8 cellular contexts compared by ENCODE assay signal in the genomic region with DNA sequence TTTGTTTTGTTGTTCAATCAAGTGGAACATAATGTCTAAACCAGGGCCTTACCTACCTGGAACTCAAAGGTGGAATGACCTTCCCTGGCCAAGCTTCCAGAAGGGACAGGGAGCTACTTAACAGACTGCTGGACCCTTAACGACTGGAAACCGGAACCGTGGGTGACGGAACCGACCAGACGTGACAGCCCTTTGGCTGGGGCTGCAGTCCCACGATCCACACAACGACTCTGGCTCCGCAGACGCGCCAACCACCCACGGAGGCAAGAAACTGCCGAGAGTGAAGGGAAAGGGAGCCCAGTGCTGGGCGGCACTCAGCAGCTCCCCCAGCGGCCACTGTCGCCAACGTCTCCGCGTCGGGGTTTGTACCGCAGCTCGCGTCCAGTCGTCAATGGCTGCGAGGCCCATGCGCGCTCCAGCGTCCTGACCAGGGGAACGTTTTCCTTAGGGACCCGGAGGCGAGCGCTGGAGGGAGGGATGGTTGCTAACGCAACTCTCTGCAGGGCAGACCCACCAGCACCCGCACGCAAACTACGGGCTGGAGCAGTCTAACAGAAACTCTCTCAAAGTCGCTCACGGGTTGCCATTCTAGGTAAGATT. TPM values are rescaled to one million over a fixed set of nuclear protein-coding genes. Genes with fewer than 3 reads are reported as not detected.
DNase-seq lines count a peak whose midpoint lies in the region; ATAC-seq and TF ChIP-seq lines count a peak whose summit lies in the region.

No MANE protein-coding gene starts in this region.

- POLR2A ChIA-PET in PC-3 (lab: Charles Lee; ENCODE audit: unreplicated experiment) = no interaction called here

- no peak overlapping the region for H2AFZ ChIP-seq in PC-3 (ENCODE audit: low read length)

- ATAC-seq in GM21737 (IDR thresholded peaks at IDR 0.05; ENCODE audit: unreplicated experiment) (peak; percentile 48), mucosa of descending colon (peak; percentile 70), PC-3 (no peak), HG02759 (IDR thresholded peaks at IDR 0.05; ENCODE audit: unreplicated experiment) (no peak), HG03460 (IDR thresholded peaks at IDR 0.05; ENCODE audit: unreplicated experiment) (no peak)

- H3K36me3 ChIP-seq in mucosa of descending colon (ENCODE audit: low read depth) (no peaks in the 10 kb centered on the region), PC-3 (ENCODE audit: low read depth, low read length) (no peaks in the 10 kb centered on the region)

- H4K20me1 ChIP-seq in PC-3 (ENCODE audit: low read length) = no peaks in the 10 kb centered on the region

- H3K27me3 ChIP-seq in PC-3 (ENCODE audit: low read length) = no peaks in the 10 kb centered on the region

- H3F3A ChIP-seq in PC-3 (ENCODE audit: low read length, unreplicated experiment) = no peaks in the 10 kb centered on the region

- no peak overlapping the region for H3K4me3 ChIP-seq in mucosa of descending colon
- H3K4me3 ChIP-seq in PC-3 (ENCODE audit: low read length) = no peak overlapping the region

- peaks cover 4% of the 10 kb centered on the region for H3K4me1 ChIP-seq in mucosa of descending colon (ENCODE audit: low read depth)
- H3K4me1 ChIP-seq in PC-3 (ENCODE audit: insufficient read depth, low read length) = peaks cover 10% of the 10 kb centered on the region

- CTCF ChIA-PET in PC-3 (lab: Charles Lee) = interaction anchor here (0.5 kb wide), 1 partner anchor 19 kb away, joined by 5 read pairs; no protein-coding TSS in a partner anchor

- H3K9me3 ChIP-seq in mucosa of descending colon (no peaks in the 10 kb centered on the region), PC-3 (ENCODE audit: low read length) (no peaks in the 10 kb centered on the region)

- BruUV-seq in PC-3 (replicated peaks; lab: Mats Ljungman, UMichigan) = no TSS peak

- H3K9ac ChIP-seq in PC-3 (ENCODE audit: low read length) = no peak overlapping the region

- no peaks in the 10 kb centered on the region for H3K9me2 ChIP-seq in PC-3 (replicated peaks; ENCODE audit: low read length)

- no peak overlapping the region for H3K27ac ChIP-seq in PC-3 (ENCODE audit: low read length)

- DNase-seq in activated T-cell treated with anti-CD3 and anti-CD28 coated beads for 1 hour (ENCODE audit: low read depth) = peak; percentile 65
- peak; percentile 65 for DNase-seq in epidermal melanocyte (ENCODE audit: insufficient read length, low spot score)
- peak; percentile 57 to 81 (median 71) for DNase-seq in mucosa of descending colon
- peak; percentile 40 for DNase-seq in stimulated activated CD8-positive, alpha-beta memory T cell treated with anti-CD3 and anti-CD28 coated beads, Interleukin-7, amount 100 ng/mL, for 24 hours (ENCODE audit: low read depth)
- DNase-seq in PC-3 = no peak

- intact Hi-C loops in mucosa of descending colon (cut with DNase I, micrococcal nuclease) = no loop called here
- intact Hi-C loops in PC-3 (cut with micrococcal nuclease) = no loop called here

- no peak overlapping the region for H3K4me2 ChIP-seq in PC-3 (ENCODE audit: low read length)

- TF ChIP-seq CTCF in mucosa of descending colon (IDR thresholded peaks at IDR 0.05) (peak; percentile 42), PC-3 (conservative IDR thresholded peaks at IDR 0.05; ENCODE audit: low read depth, low read length) (no peak)

- no peaks in the 10 kb centered on the region for H3K79me2 ChIP-seq in PC-3 (ENCODE audit: low read length)

RNA-seq across cellular contexts. Expression of a gene that starts 5.5 kb away (rescaled TPM):
- total RNA-seq in mucosa of descending colon (10 to 100 TPM; 24.7 to 56.2 (median 53.0) TPM), PC-3 (2014; rRNA removed) (87.6 and 93.1 TPM in 2 replicates)

RNA-seq across cellular contexts. Expression of a gene that starts 6.9 kb away (rescaled TPM):
- 100 to 1,000 TPM; 196 to 671 (median 551) TPM for total RNA-seq in mucosa of descending colon
- total RNA-seq in PC-3 (2014; rRNA removed) = not detected in 2 replicates

RNA-seq across cellular contexts. Expression of a gene that starts 21.3 kb away (rescaled TPM):
- 100 to 1,000 TPM; 224 to 415 (median 225) TPM for total RNA-seq in mucosa of descending colon
- total RNA-seq in PC-3 (2014; rRNA removed) = 279 and 358 TPM in 2 replicates

RNA-seq across cellular contexts. Expression of a gene that starts 27.0 kb away (rescaled TPM):
- total RNA-seq in mucosa of descending colon (10 to 100 TPM in 1 of 3 donors, under 1 TPM in 2; 0.81 to 15.2 (median 0.94) TPM), PC-3 (2014; rRNA removed) (0.35 and 0.40 TPM in 2 replicates)

RNA-seq across cellular contexts. Expression of a gene that starts 31.0 kb away (rescaled TPM):
- total RNA-seq in mucosa of descending colon (10 to 100 TPM; 15.6 to 25.1 (median 20.5) TPM), PC-3 (2014; rRNA removed) (53.8 and 76.7 TPM in 2 replicates)

Comparison
In these comparisons a context has a peak if more than half of its experiments do, and no peak if none do; other contexts are left out.
1. ATAC-seq: peak in GM21737 (single experiment) and mucosa of descending colon (single experiment); none in PC-3 (single experiment), HG02759 (single experiment) and HG03460 (single experiment).
2. RNA of a gene that starts 6.9 kb away (total RNA-seq): 196 to 671 TPM in mucosa of descending colon; not detected in PC-3; every median in the first group is over 100 times any median in the second.